ENCODE assay signal across 13 cellular contexts in the genomic region with DNA sequence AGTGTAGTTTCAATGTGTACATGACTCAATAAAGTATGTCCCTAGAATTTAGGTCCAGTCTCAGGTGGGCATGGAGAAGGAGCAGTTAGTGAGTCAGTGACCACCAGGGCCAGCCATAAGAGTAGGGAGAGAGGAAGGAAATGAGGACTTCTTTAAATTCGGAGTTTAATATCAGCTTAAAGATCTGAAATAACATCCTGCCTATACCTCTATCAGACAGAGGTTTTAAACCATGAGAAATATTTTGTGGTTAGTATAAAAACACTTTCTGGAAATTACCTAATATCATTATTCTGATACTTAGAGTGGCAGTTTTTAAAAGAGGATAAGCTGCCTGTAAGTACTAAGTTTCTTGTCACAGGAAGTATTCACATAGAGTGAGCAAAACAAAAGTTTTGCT.
DNase-seq lines count a peak whose midpoint lies in the region; ATAC-seq and TF ChIP-seq lines count a peak whose summit lies in the region.
"Had no signal": no experiment of that assay in that cellular context is flagged by ENCODE, and none has a peak within 500 bp of the region (broad histone marks: within the 10 kb centered on the region; RNA-seq: fewer than 3 reads in every experiment).

No MANE protein-coding gene starts in this region.

- intact Hi-C loops in activated naive CD4-positive, alpha-beta T cell treated with anti-CD3 and anti-CD28 coated beads for 36 hours (cut with micrococcal nuclease) = loop anchor here (1.0 to 2.0 kb wide), 3 partner anchors 13 to 270 kb away; a partner anchor contains a TSS
- intact Hi-C loops in activated T-helper 1 cell treated with anti-CD3 and anti-CD28 coated beads, Interleukin-12 subunit alpha, Interleukin-12 subunit beta, Interleukin-2, Interleukin-4 antibody, amounts not matched to agents 30 ng/mL and 10 ng/mL and 1 ng/mL, durations not matched to agents 14 hours and 24 hours and 36 hours (cut with micrococcal nuclease) = loop anchor here (1.0 kb wide), 1 partner anchor 13 kb away; no protein-coding TSS in a partner anchor
- intact Hi-C loops in spleen (cut with DNase I; ENCODE audit: low total_unique reads) = no loop called here

- peaks cover 4% of the 10 kb centered on the region; the same call in 1 of the 2 replicates for H3K9me3 ChIP-seq in Loucy (ENCODE audit: insufficient read depth, low read depth, low read length)
- H3K9me3 ChIP-seq in spleen = peaks cover 0 to 21% (median 7%) of the 10 kb centered on the region in 8 donors
- H3K9me3 ChIP-seq: SJSA1 had no signal

- H3K36me3 ChIP-seq in Loucy (ENCODE audit: insufficient read depth, low read length) = no peaks in the 10 kb centered on the region
- no peaks in the 10 kb centered on the region for H3K36me3 ChIP-seq in spleen
- H3K36me3 ChIP-seq: SJSA1, stomach had no signal

- peak overlapping the region in 7 of 8 donors; percentile 27 to 79 (median 47) for H3K27ac ChIP-seq in spleen
- H3K27ac ChIP-seq: SJSA1, stomach had no signal

- H4K20me1 ChIP-seq in Loucy (ENCODE audit: insufficient read depth, low read length, poor library complexity, severe bottlenecking) = no peaks in the 10 kb centered on the region

- peaks cover 16% of the 10 kb centered on the region for H3F3A ChIP-seq in Loucy (ENCODE audit: low read depth)

- CTCF ChIA-PET in activated naive CD4-positive, alpha-beta T cell treated with anti-CD3 and anti-CD28 coated beads for 36 hours (lab: Charles Lee) = interaction anchor here (0.6 kb wide), 2 partner anchors 240 to 716 kb away, joined by 3 to 7 read pairs; no protein-coding TSS in a partner anchor

- H3K4me2 ChIP-seq in Loucy (ENCODE audit: low read depth, low read length, poor library complexity, severe bottlenecking) = peak overlapping the region; percentile 76

- H3K9ac ChIP-seq in Loucy (ENCODE audit: low read depth, low read length, poor library complexity, severe bottlenecking) = peak overlapping the region; percentile 29

- H3K4me3 ChIP-seq in Loucy (ENCODE audit: low read length, poor library complexity, severe bottlenecking) = peak overlapping the region; percentile 61
- H3K4me3 ChIP-seq in spleen = no peak overlapping the region
- H3K4me3 ChIP-seq: SJSA1, stomach had no signal

- H3K4me1 Mint-ChIP-seq in activated naive CD4-positive, alpha-beta T cell treated with anti-CD3 and anti-CD28 coated beads for 36 hours (ENCODE audit: low read depth) = peaks cover 39% of the 10 kb centered on the region
- H3K4me1 Mint-ChIP-seq in activated T-helper 1 cell treated with anti-CD3 and anti-CD28 coated beads, Interleukin-12 subunit alpha, Interleukin-12 subunit beta, Interleukin-2, Interleukin-4 antibody, amounts not matched to agents 30 ng/mL and 10 ng/mL and 1 ng/mL, durations not matched to agents 14 hours and 24 hours and 36 hours (ENCODE audit: low read depth) = peaks cover 27% of the 10 kb centered on the region

- DNase-seq in activated naive CD4-positive, alpha-beta T cell treated with anti-CD3 and anti-CD28 coated beads for 36 hours = peak; percentile 24
- no peak for DNase-seq in activated naive CD4-positive, alpha-beta T cell (lab: John Stamatoyannopoulos, UW)
- DNase-seq in activated T-helper 1 cell treated with anti-CD3 and anti-CD28 coated beads, Interleukin-12 subunit alpha, Interleukin-12 subunit beta, Interleukin-2, Interleukin-4 antibody, amounts not matched to agents 30 ng/mL and 10 ng/mL and 1 ng/mL, durations not matched to agents 14 hours and 24 hours and 36 hours (ENCODE audit: low spot score) = no peak
- DNase-seq in spleen = no peak
- no peak for DNase-seq in NCI-H1092 treated with DMSO at 0.1 percent for 48 hours (lab: John Stamatoyannopoulos, UW)
- DNase-seq in ACHN = no peak
- DNase-seq: foreskin melanocyte, islet precursor cell, NCI-H187, stomach had no signal

- H3K27me3 Mint-ChIP-seq in activated naive CD4-positive, alpha-beta T cell treated with anti-CD3 and anti-CD28 coated beads for 36 hours (ENCODE audit: low read depth) = no peaks in the 10 kb centered on the region
- H3K27me3 Mint-ChIP-seq in activated T-helper 1 cell treated with anti-CD3 and anti-CD28 coated beads, Interleukin-12 subunit alpha, Interleukin-12 subunit beta, Interleukin-2, Interleukin-4 antibody, amounts not matched to agents 30 ng/mL and 10 ng/mL and 1 ng/mL, durations not matched to agents 14 hours and 24 hours and 36 hours (ENCODE audit: insufficient read depth) = no peaks in the 10 kb centered on the region

- peak overlapping the region; percentile 80 for H3K27ac Mint-ChIP-seq in activated naive CD4-positive, alpha-beta T cell treated with anti-CD3 and anti-CD28 coated beads for 36 hours
- H3K27ac Mint-ChIP-seq in activated T-helper 1 cell treated with anti-CD3 and anti-CD28 coated beads, Interleukin-12 subunit alpha, Interleukin-12 subunit beta, Interleukin-2, Interleukin-4 antibody, amounts not matched to agents 30 ng/mL and 10 ng/mL and 1 ng/mL, durations not matched to agents 14 hours and 24 hours and 36 hours = no peak overlapping the region

- in situ Hi-C loops in ACHN (cut with HindIII; ENCODE audit: low pct_ligation_motif_present, low pct_unique_long_range_greater_than_20kb, low sequenced_read_pairs) = no loop called here

- no peaks in the 10 kb centered on the region for H3K9me2 ChIP-seq in Loucy (replicated peaks; ENCODE audit: low read depth, low read length)

- 0 to 7% (median 3%) methylated on average over 1 of the region's 1 CpG for WGBS in spleen, 5 donors

- H3K4me3 Mint-ChIP-seq in activated naive CD4-positive, alpha-beta T cell treated with anti-CD3 and anti-CD28 coated beads for 36 hours = no peak overlapping the region
- H3K4me3 Mint-ChIP-seq in activated T-helper 1 cell treated with anti-CD3 and anti-CD28 coated beads, Interleukin-12 subunit alpha, Interleukin-12 subunit beta, Interleukin-2, Interleukin-4 antibody, amounts not matched to agents 30 ng/mL and 10 ng/mL and 1 ng/mL, durations not matched to agents 14 hours and 24 hours and 36 hours = peak overlapping the region; percentile 9

- TF ChIP-seq POLR2A in spleen (IDR thresholded peaks at IDR 0.05) = no peak

- no peaks in the 10 kb centered on the region for H3K36me3 Mint-ChIP-seq in activated naive CD4-positive, alpha-beta T cell treated with anti-CD3 and anti-CD28 coated beads for 36 hours (ENCODE audit: low read depth)
- H3K36me3 Mint-ChIP-seq in activated T-helper 1 cell treated with anti-CD3 and anti-CD28 coated beads, Interleukin-12 subunit alpha, Interleukin-12 subunit beta, Interleukin-2, Interleukin-4 antibody, amounts not matched to agents 30 ng/mL and 10 ng/mL and 1 ng/mL, durations not matched to agents 14 hours and 24 hours and 36 hours (ENCODE audit: low read depth) = no peaks in the 10 kb centered on the region

- H3K27me3 ChIP-seq in Loucy (ENCODE audit: insufficient read depth, low read length, poor library complexity, severe bottlenecking) (no peaks in the 10 kb centered on the region), spleen (replicated peaks in 1 of 7) (no peaks in the 10 kb centered on the region)
- H3K27me3 ChIP-seq: SJSA1, stomach had no signal

- no peak overlapping the region for H2AFZ ChIP-seq in Loucy (ENCODE audit: low read length)

- TF ChIP-seq CTCF in Loucy (conservative IDR thresholded peaks at IDR 0.05; ENCODE audit: low read length) = no peak
- no peak for TF ChIP-seq CTCF in spleen (IDR thresholded peaks at IDR 0.05 in 8 of 11, conservative IDR thresholded peaks at IDR 0.05 in 3 of 11)

- H3K4me1 ChIP-seq in Loucy (ENCODE audit: insufficient read depth, low read length, poor library complexity, severe bottlenecking) (peaks cover 31% of the 10 kb centered on the region), spleen (peaks cover 0 to 26% (median 14%) of the 10 kb centered on the region in 6 donors)
- H3K4me1 ChIP-seq: SJSA1 had no signal

- no peaks in the 10 kb centered on the region for H3K79me2 ChIP-seq in Loucy (ENCODE audit: insufficient read depth, low read length)

- ATAC-seq in esophagus mucosa = no peak

- H3K9me3 Mint-ChIP-seq in activated naive CD4-positive, alpha-beta T cell treated with anti-CD3 and anti-CD28 coated beads for 36 hours = peaks cover 20% of the 10 kb centered on the region
- H3K9me3 Mint-ChIP-seq in activated T-helper 1 cell treated with anti-CD3 and anti-CD28 coated beads, Interleukin-12 subunit alpha, Interleukin-12 subunit beta, Interleukin-2, Interleukin-4 antibody, amounts not matched to agents 30 ng/mL and 10 ng/mL and 1 ng/mL, durations not matched to agents 14 hours and 24 hours and 36 hours = peaks cover 5% of the 10 kb centered on the region
